Comparison of ENCODE assay signal across 9 cellular contexts in the genomic region with DNA sequence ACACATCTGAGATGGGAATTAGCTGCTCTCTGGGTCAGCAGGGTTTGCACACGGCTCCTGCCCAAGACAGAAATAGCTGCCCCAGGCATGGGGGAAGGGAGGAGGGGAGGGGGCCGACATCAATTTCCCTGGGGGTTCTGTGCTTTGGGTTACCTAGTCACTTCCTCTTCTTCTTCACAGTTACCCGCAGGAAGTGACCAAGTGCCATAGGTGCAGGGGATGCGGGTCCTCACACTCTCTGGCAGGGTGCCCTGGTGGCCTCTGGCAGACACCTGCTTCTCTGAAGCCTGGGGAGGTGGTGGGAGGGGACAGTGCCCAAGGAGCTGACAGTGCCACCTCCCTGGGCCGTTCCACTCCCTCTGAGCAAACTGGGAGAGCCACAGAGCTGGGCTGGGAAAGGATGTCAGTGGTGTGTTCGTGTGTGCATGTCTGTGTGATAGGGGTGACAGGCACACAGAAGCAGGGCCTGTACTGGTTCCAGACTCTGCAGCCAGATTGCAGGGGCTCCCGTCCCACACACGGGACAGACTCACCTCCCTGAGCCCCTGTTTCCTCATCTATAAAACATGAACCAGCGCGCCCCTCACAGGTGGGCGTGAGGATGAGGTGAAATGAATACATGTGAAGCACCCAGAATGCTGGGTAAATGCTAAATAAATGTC. TPM values are rescaled to one million over a fixed set of nuclear protein-coding genes. Genes with fewer than 3 reads are reported as not detected.
DNase-seq lines count a peak whose midpoint lies in the region; ATAC-seq and TF ChIP-seq lines count a peak whose summit lies in the region.
"Had no signal": no experiment of that assay in that cellular context is flagged by ENCODE, and none has a peak within 500 bp of the region (broad histone marks: within the 10 kb centered on the region; RNA-seq: fewer than 3 reads in every experiment).

No MANE protein-coding gene starts in this region.

- DNase-seq in CD14-positive monocyte (ENCODE audit: low spot score) (peak; percentile 45), NAMALWA (ENCODE audit: low spot score) (peak; percentile 85), iPS-NIHi11 (ENCODE audit: low spot score) (no peak), NCI-H2171 treated with DMSO at 0.1 percent for 48 hours (lab: John Stamatoyannopoulos, UW) (no peak), omental fat pad (ENCODE audit: low spot score) (no peak)
- DNase-seq in activated naive CD8-positive, alpha-beta T cell treated with anti-CD3 and anti-CD28 coated beads for 36 hours = peak; percentile 38

- peak overlapping the region in 3 of 7 donors; percentile 42 to 60 (median 46) for H3K27ac Mint-ChIP-seq in CD14-positive monocyte
- peak overlapping the region; percentile 80 for H3K27ac Mint-ChIP-seq in activated naive CD8-positive, alpha-beta T cell treated with anti-CD3 and anti-CD28 coated beads for 36 hours

- H3K36me3 Mint-ChIP-seq in CD14-positive monocyte = no peaks in the 10 kb centered on the region
- no peaks in the 10 kb centered on the region for H3K36me3 Mint-ChIP-seq in activated naive CD8-positive, alpha-beta T cell treated with anti-CD3 and anti-CD28 coated beads for 36 hours

- H3K9me3 Mint-ChIP-seq in CD14-positive monocyte = peaks cover 0 to 3% (median 0%) of the 10 kb centered on the region in 7 donors
- no peaks in the 10 kb centered on the region for H3K9me3 Mint-ChIP-seq in activated naive CD8-positive, alpha-beta T cell treated with anti-CD3 and anti-CD28 coated beads for 36 hours

- TF ChIP-seq CTCF in CD14-positive monocyte (IDR thresholded peaks at IDR 0.05) (no peak), omental fat pad (IDR thresholded peaks at IDR 0.05) (no peak)

- H3K27me3 Mint-ChIP-seq in CD14-positive monocyte (ENCODE audit: low read depth in 3 of 3) = peaks cover 5 to 7% (median 6%) of the 10 kb centered on the region in 3 donors
- H3K27me3 Mint-ChIP-seq in activated naive CD8-positive, alpha-beta T cell treated with anti-CD3 and anti-CD28 coated beads for 36 hours = no peaks in the 10 kb centered on the region

- no peak overlapping the region for H3K4me3 Mint-ChIP-seq in CD14-positive monocyte
- H3K4me3 Mint-ChIP-seq in activated naive CD8-positive, alpha-beta T cell treated with anti-CD3 and anti-CD28 coated beads for 36 hours = peak overlapping the region; percentile 32

- H3K4me1 Mint-ChIP-seq in CD14-positive monocyte = peaks cover 5% of the 10 kb centered on the region
- H3K4me1 Mint-ChIP-seq in activated naive CD8-positive, alpha-beta T cell treated with anti-CD3 and anti-CD28 coated beads for 36 hours = peaks cover 19% of the 10 kb centered on the region

- intact Hi-C loops in CD14-positive monocyte (cut with micrococcal nuclease) = no loop called here

- ATAC-seq in GM18517 (IDR thresholded peaks at IDR 0.05; ENCODE audit: unreplicated experiment) = peak; percentile 53
- ATAC-seq in HG02571 (IDR thresholded peaks at IDR 0.05; ENCODE audit: unreplicated experiment) = no peak
- ATAC-seq in omental fat pad (ENCODE audit: low FRiP score) = no peak

RNA-seq across cellular contexts. Expression of a gene that starts 18.2 kb away (rescaled TPM):
- polyA plus RNA-seq in CD14-positive monocyte = not detected
- under 1 TPM; 0.14 to 0.31 TPM for total RNA-seq in activated naive CD8-positive, alpha-beta T cell treated with anti-CD3 and anti-CD28 coated beads for 36 hours
- total RNA-seq in omental fat pad = 10 to 100 TPM in 3 of 4 donors, 1 to 10 TPM in 1; 7.0 to 43.3 (median 15.1) TPM

RNA-seq across cellular contexts. Expression of a gene that starts 22.4 kb away (rescaled TPM):
- polyA plus RNA-seq in CD14-positive monocyte = 10 to 100 TPM; 19.6 to 21.8 TPM
- 10 to 100 TPM; 28.8 to 30.5 TPM for total RNA-seq in activated naive CD8-positive, alpha-beta T cell treated with anti-CD3 and anti-CD28 coated beads for 36 hours
- 10 to 100 TPM in 1 of 4 donors, 1 to 10 TPM in 3; 4.0 to 15.8 (median 6.0) TPM for total RNA-seq in omental fat pad

RNA-seq across cellular contexts. Expression of a gene that starts 35.9 kb away (rescaled TPM):
- not detected for polyA plus RNA-seq in CD14-positive monocyte
- total RNA-seq in activated naive CD8-positive, alpha-beta T cell treated with anti-CD3 and anti-CD28 coated beads for 36 hours = not detected
- not detected for total RNA-seq in omental fat pad
- total RNA-seq: T-helper 2 cell treated with Interferon-gamma antibody and Interleukin-4, amounts not matched to agents 100 ng/mL and 5 ng/mL, for 36 hours had no signal

RNA-seq across cellular contexts. Expression of a gene that starts 43.5 kb away (rescaled TPM):
- polyA plus RNA-seq in CD14-positive monocyte = not detected
- not detected for total RNA-seq in activated naive CD8-positive, alpha-beta T cell treated with anti-CD3 and anti-CD28 coated beads for 36 hours
- total RNA-seq in omental fat pad = not detected
- total RNA-seq: T-helper 2 cell treated with Interferon-gamma antibody and Interleukin-4, amounts not matched to agents 100 ng/mL and 5 ng/mL, for 36 hours had no signal

RNA-seq across cellular contexts. Expression of a gene that starts 43.6 kb away (rescaled TPM):
- 1 to 10 TPM; 1.4 to 2.1 TPM for polyA plus RNA-seq in CD14-positive monocyte
- under 1 TPM; 0.36 to 0.93 TPM for total RNA-seq in activated naive CD8-positive, alpha-beta T cell treated with anti-CD3 and anti-CD28 coated beads for 36 hours
- 1 to 10 TPM in 1 of 4 donors, under 1 TPM in 3; 0.19 to 1.1 (median 0.55) TPM for total RNA-seq in omental fat pad

Comparison
In these comparisons a context has a peak if more than half of its experiments do, and no peak if none do; other contexts are left out.
1. DNase-seq: peak in CD14-positive monocyte (single experiment), NAMALWA (single experiment) and activated naive CD8-positive, alpha-beta T cell treated with anti-CD3 and anti-CD28 coated beads for 36 hours (single experiment); none in iPS-NIHi11 (single experiment), NCI-H2171 treated with DMSO at 0.1 percent for 48 hours (single experiment) and omental fat pad (single experiment).
2. RNA of a gene that starts 18.2 kb away (total RNA-seq): 7.0 to 43.3 TPM in omental fat pad; 0.14 to 0.31 TPM in activated naive CD8-positive, alpha-beta T cell treated with anti-CD3 and anti-CD28 coated beads for 36 hours; every median in the first group is over 4 times any median in the second.